ENCODE assay signal across 8 cellular contexts in genomic region chr19:34397853-34398252, GRCh38.
"Had no signal": no experiment of that assay in that cellular context is flagged by ENCODE, and none has a peak within 500 bp of the region (broad histone marks: within the 10 kb centered on the region; RNA-seq: fewer than 3 reads in every experiment).

No MANE protein-coding gene starts in this region.

- H3K4me3 ChIP-seq: GM23248, HAP-1 had no signal

- ATAC-seq: HCT116 had no signal

- H3K4me2 ChIP-seq: KMS-11 had no signal

- H3K27ac ChIP-seq: GM23248 had no signal

- DNase-seq: GM23248, GOT3, H7, KBM-7 had no signal

- H2AFZ ChIP-seq: GM23248 had no signal

- H3K9me3 ChIP-seq: HAP-1 had no signal

- H3K9ac ChIP-seq: GM23248, KMS-11 had no signal

- FAIRE-seq: HTR-8/SVneo had no signal
